In genomic region chr1:42674214-42674613, GRCh38 we compare ENCODE assay signal across 25 cellular contexts. TPM values are rescaled to one million over a fixed set of nuclear protein-coding genes. Genes with fewer than 3 reads are reported as not detected.
DNase-seq lines count a peak whose midpoint lies in the region; ATAC-seq and TF ChIP-seq lines count a peak whose summit lies in the region.
"Had no signal": no experiment of that assay in that cellular context is flagged by ENCODE, and none has a peak within 500 bp of the region (broad histone marks: within the 10 kb centered on the region; RNA-seq: fewer than 3 reads in every experiment).

No MANE protein-coding gene starts in this region.

- H3K27me3 ChIP-seq in spleen (replicated peaks in 1 of 7) = no peaks in the 10 kb centered on the region
- H3K27me3 ChIP-seq: ovary, transverse colon had no signal

- DNase-seq in activated CD8-positive, alpha-beta T cell treated with anti-CD3 and anti-CD28 coated beads for 36 hours = no peak
- DNase-seq in activated CD8-positive, alpha-beta T cell treated with anti-CD3 and anti-CD28 coated beads, Interleukin-2, amount 10 ng/mL, durations not matched to agents 7 days and 5 days = no peak
- DNase-seq in choroid plexus epithelial cell (ENCODE audit: low read depth) (peak; percentile 34), left ventricle myocardium superior (no peak), spleen (no peak), 8988T (no peak)
- DNase-seq: AML-193; DMS153; head of caudate nucleus; IMR-90; midbrain; NCI-H1105; NCI-H2081 treated with DMSO at 0.1 percent for 48 hours; NCI-H510A; NK-92 treated with Interleukin-12 subunit alpha and Interleukin-12 subunit beta, amount 100 ng/mL, for 24 hours; ovary; stimulated activated CD4-positive, alpha-beta T cell treated with anti-CD3 and anti-CD28 coated beads, Interleukin-15, amount 100 ng/mL, for 24 hours; stimulated activated naive CD8-positive, alpha-beta T cell treated with anti-CD3 and anti-CD28 coated beads, Interleukin-15, amount 100 ng/mL, for 72 hours; transverse colon had no signal

- no peak for TF ChIP-seq CTCF in activated CD8-positive, alpha-beta T cell treated with anti-CD3 and anti-CD28 coated beads for 36 hours (IDR thresholded peaks at IDR 0.05)
- TF ChIP-seq CTCF in choroid plexus epithelial cell (conservative IDR thresholded peaks at IDR 0.05; ENCODE audit: low read depth, low read length) = no peak
- TF ChIP-seq CTCF in spleen (IDR thresholded peaks at IDR 0.05 in 8 of 11, conservative IDR thresholded peaks at IDR 0.05 in 3 of 11) = no peak

- intact Hi-C loops in activated CD8-positive, alpha-beta T cell treated with anti-CD3 and anti-CD28 coated beads for 36 hours (cut with micrococcal nuclease) = no loop called here
- intact Hi-C loops in left ventricle myocardium superior (cut with micrococcal nuclease) (no loop called here), spleen (cut with DNase I; ENCODE audit: low total_unique reads) (no loop called here)

- H3K36me3 ChIP-seq in spleen = peaks cover 0 to 80% (median 47%) of the 10 kb centered on the region in 6 donors
- H3K36me3 ChIP-seq: ovary had no signal

- TF ChIP-seq POLR2A in spleen (IDR thresholded peaks at IDR 0.05) = no peak

- H3K36me3 Mint-ChIP-seq in activated CD8-positive, alpha-beta T cell treated with anti-CD3 and anti-CD28 coated beads for 36 hours (ENCODE audit: low read depth) = peaks cover 34% of the 10 kb centered on the region
- peaks cover 39% of the 10 kb centered on the region for H3K36me3 Mint-ChIP-seq in activated CD8-positive, alpha-beta T cell treated with anti-CD3 and anti-CD28 coated beads, Interleukin-2, amount 10 ng/mL, durations not matched to agents 7 days and 5 days (ENCODE audit: low read depth)

- H3K4me1 Mint-ChIP-seq in activated CD8-positive, alpha-beta T cell treated with anti-CD3 and anti-CD28 coated beads for 36 hours (ENCODE audit: low read depth) = no peaks in the 10 kb centered on the region
- H3K4me1 Mint-ChIP-seq in activated CD8-positive, alpha-beta T cell treated with anti-CD3 and anti-CD28 coated beads, Interleukin-2, amount 10 ng/mL, durations not matched to agents 7 days and 5 days (ENCODE audit: low read depth) = no peaks in the 10 kb centered on the region
- H3K4me1 Mint-ChIP-seq: central memory CD8-positive, alpha-beta T cell; stimulated activated naive CD8-positive, alpha-beta T cell treated with anti-CD3 and anti-CD28 coated beads, Interleukin-15, amount 100 ng/mL, for 72 hours had no signal

- ATAC-seq in activated CD8-positive, alpha-beta T cell treated with anti-CD3 and anti-CD28 coated beads for 36 hours = no peak
- ATAC-seq in activated CD8-positive, alpha-beta T cell treated with anti-CD3 and anti-CD28 coated beads, Interleukin-2, amount 10 ng/mL, durations not matched to agents 7 days and 5 days = no peak
- peak; percentile 75 for ATAC-seq in left ventricle myocardium superior
- no peak for ATAC-seq in HG03571 (IDR thresholded peaks at IDR 0.05; ENCODE audit: unreplicated experiment)
- ATAC-seq in HG03108 (IDR thresholded peaks at IDR 0.05; ENCODE audit: unreplicated experiment) = no peak
- ATAC-seq: activated naive CD4-positive, alpha-beta T cell treated with anti-CD3 and anti-CD28 coated beads, Interleukin-2, amount 50 U/mL, for 72 hours; sciatic nerve; stimulated activated naive CD8-positive, alpha-beta T cell treated with anti-CD3 and anti-CD28 coated beads, Interleukin-15, amount 100 ng/mL, for 72 hours had no signal

- no peaks in the 10 kb centered on the region for H3K9me3 ChIP-seq in spleen
- H3K9me3 ChIP-seq: ovary, transverse colon had no signal

- CTCF ChIA-PET in activated CD8-positive, alpha-beta T cell treated with anti-CD3 and anti-CD28 coated beads for 36 hours (lab: Charles Lee) = no interaction called here
- CTCF ChIA-PET in activated CD8-positive, alpha-beta T cell treated with anti-CD3 and anti-CD28 coated beads, Interleukin-2, amount 10 ng/mL, durations not matched to agents 7 days and 5 days (lab: Charles Lee) = no interaction called here

- peaks cover 0 to 10% (median 0%) of the 10 kb centered on the region in 6 donors for H3K4me1 ChIP-seq in spleen
- H3K4me1 ChIP-seq: transverse colon had no signal

- H3K4me3 Mint-ChIP-seq in activated CD8-positive, alpha-beta T cell treated with anti-CD3 and anti-CD28 coated beads for 36 hours = no peak overlapping the region
- no peak overlapping the region for H3K4me3 Mint-ChIP-seq in activated CD8-positive, alpha-beta T cell treated with anti-CD3 and anti-CD28 coated beads, Interleukin-2, amount 10 ng/mL, durations not matched to agents 7 days and 5 days
- H3K4me3 Mint-ChIP-seq: central memory CD8-positive, alpha-beta T cell; nephron; stimulated activated naive CD8-positive, alpha-beta T cell treated with anti-CD3 and anti-CD28 coated beads, Interleukin-15, amount 100 ng/mL, for 72 hours had no signal

- peak overlapping the region in 5 of 8 donors; percentile 19 to 48 (median 38) for H3K27ac ChIP-seq in spleen
- H3K27ac ChIP-seq: ovary, transverse colon had no signal

- POLR2A ChIA-PET in activated CD8-positive, alpha-beta T cell treated with anti-CD3 and anti-CD28 coated beads for 36 hours (lab: Charles Lee) = interaction anchor here (1.1 to 10.5 kb wide), 3 partner anchors 10 to 16 kb away, joined by 4 to 151 read pairs (median 61); partner anchors contain the start of gene YBX1
- POLR2A ChIA-PET in activated CD8-positive, alpha-beta T cell treated with anti-CD3 and anti-CD28 coated beads, Interleukin-2, amount 10 ng/mL, durations not matched to agents 7 days and 5 days (lab: Charles Lee) = interaction anchor here (2.1 kb wide), 1 partner anchor 16 kb away, joined by 6 read pairs; the partner anchor contains the start of gene PPIH

- no peaks in the 10 kb centered on the region for H3K9me3 Mint-ChIP-seq in activated CD8-positive, alpha-beta T cell treated with anti-CD3 and anti-CD28 coated beads for 36 hours
- H3K9me3 Mint-ChIP-seq in activated CD8-positive, alpha-beta T cell treated with anti-CD3 and anti-CD28 coated beads, Interleukin-2, amount 10 ng/mL, durations not matched to agents 7 days and 5 days (ENCODE audit: insufficient read depth) = no peaks in the 10 kb centered on the region
- H3K9me3 Mint-ChIP-seq: activated naive CD4-positive, alpha-beta T cell treated with anti-CD3 and anti-CD28 coated beads, Interleukin-2, amount 50 U/mL, for 72 hours; central memory CD8-positive, alpha-beta T cell; nephron; stimulated activated naive CD8-positive, alpha-beta T cell treated with anti-CD3 and anti-CD28 coated beads, Interleukin-15, amount 100 ng/mL, for 72 hours had no signal

- peak overlapping the region; percentile 2 for H3K27ac Mint-ChIP-seq in activated CD8-positive, alpha-beta T cell treated with anti-CD3 and anti-CD28 coated beads for 36 hours
- H3K27ac Mint-ChIP-seq in activated CD8-positive, alpha-beta T cell treated with anti-CD3 and anti-CD28 coated beads, Interleukin-2, amount 10 ng/mL, durations not matched to agents 7 days and 5 days = no peak overlapping the region
- H3K27ac Mint-ChIP-seq: nephron had no signal

- no peaks in the 10 kb centered on the region for H3K27me3 Mint-ChIP-seq in activated CD8-positive, alpha-beta T cell treated with anti-CD3 and anti-CD28 coated beads for 36 hours
- H3K27me3 Mint-ChIP-seq in activated CD8-positive, alpha-beta T cell treated with anti-CD3 and anti-CD28 coated beads, Interleukin-2, amount 10 ng/mL, durations not matched to agents 7 days and 5 days (ENCODE audit: low read depth) = no peaks in the 10 kb centered on the region
- H3K27me3 Mint-ChIP-seq: central memory CD8-positive, alpha-beta T cell; stimulated activated naive CD8-positive, alpha-beta T cell treated with anti-CD3 and anti-CD28 coated beads, Interleukin-15, amount 100 ng/mL, for 72 hours had no signal

- no peak overlapping the region for H3K4me3 ChIP-seq in choroid plexus epithelial cell (ENCODE audit: low read depth, low read length)
- no peak overlapping the region for H3K4me3 ChIP-seq in spleen
- H3K4me3 ChIP-seq: ovary, transverse colon had no signal

RNA-seq across cellular contexts. Expression of gene YBX1, which starts 8.0 kb away (rescaled TPM):
- 1,000 to 10,000 TPM; 1,417 to 1,447 TPM for total RNA-seq in activated CD8-positive, alpha-beta T cell treated with anti-CD3 and anti-CD28 coated beads for 36 hours
- total RNA-seq in activated CD8-positive, alpha-beta T cell treated with anti-CD3 and anti-CD28 coated beads, Interleukin-2, amount 10 ng/mL, durations not matched to agents 7 days and 5 days = 100 to 1,000 TPM; 733 to 791 TPM
- total RNA-seq in left ventricle myocardium superior (896 TPM), spleen (100 to 1,000 TPM; 361 to 451 (median 396) TPM)
- polyA plus RNA-seq in spleen = 100 to 1,000 TPM; 479 to 684 (median 620) TPM

RNA-seq across cellular contexts. Expression of gene PPIH, which starts 16.0 kb away (rescaled TPM):
- total RNA-seq in activated CD8-positive, alpha-beta T cell treated with anti-CD3 and anti-CD28 coated beads for 36 hours = 100 to 1,000 TPM; 105 TPM
- total RNA-seq in activated CD8-positive, alpha-beta T cell treated with anti-CD3 and anti-CD28 coated beads, Interleukin-2, amount 10 ng/mL, durations not matched to agents 7 days and 5 days = 100 to 1,000 TPM; 112 to 121 TPM
- total RNA-seq in left ventricle myocardium superior (20.3 TPM), spleen (10 to 100 TPM; 34.2 to 60.1 (median 39.8) TPM)
- polyA plus RNA-seq in spleen = 10 to 100 TPM; 59.6 to 72.3 (median 63.0) TPM
